In the genomic region with DNA sequence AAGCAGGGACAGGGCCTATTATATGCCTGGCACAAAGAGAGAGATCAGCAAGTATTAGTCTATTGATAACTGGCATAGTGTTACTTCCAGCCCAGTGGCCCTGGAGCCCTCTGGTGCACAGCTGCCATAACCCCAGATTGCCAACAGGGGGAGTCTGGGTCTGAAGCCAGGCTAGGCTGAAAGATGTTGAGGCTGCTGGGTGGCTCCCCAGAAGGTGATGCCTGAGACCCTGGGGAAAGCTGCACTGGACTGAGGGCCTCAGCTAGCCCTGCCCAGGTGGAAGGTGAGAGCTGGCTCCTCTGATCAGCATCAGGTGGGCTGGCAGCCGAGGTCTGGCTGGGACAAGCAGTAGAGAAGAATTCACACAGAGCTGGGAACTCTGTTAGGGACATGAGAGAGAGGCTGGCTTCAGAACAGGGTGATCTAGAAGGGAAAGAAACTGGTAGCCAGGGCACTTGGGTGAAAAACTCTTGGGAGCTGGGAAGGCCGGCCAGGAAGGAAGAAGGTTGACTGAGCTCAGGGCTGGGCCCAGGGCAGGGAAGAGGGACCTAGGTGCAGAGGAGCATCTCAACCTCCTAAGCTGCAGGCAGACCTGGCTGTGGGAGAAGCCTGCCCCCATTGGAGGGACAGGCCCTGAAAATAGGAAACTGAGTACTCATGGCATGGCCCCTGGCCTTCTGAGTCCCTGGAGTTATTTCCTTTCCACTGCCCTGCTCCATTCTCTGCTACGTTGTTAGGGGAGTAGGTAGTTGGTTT, we compare ENCODE assay signal across 9 cellular contexts. TPM values are rescaled to one million over a fixed set of nuclear protein-coding genes. Genes with fewer than 3 reads are reported as not detected.
DNase-seq lines count a peak whose midpoint lies in the region; ATAC-seq and TF ChIP-seq lines count a peak whose summit lies in the region.
"Had no signal": no experiment of that assay in that cellular context is flagged by ENCODE, and none has a peak within 500 bp of the region (broad histone marks: within the 10 kb centered on the region; RNA-seq: fewer than 3 reads in every experiment).

No MANE protein-coding gene starts in this region.

- H3K27me3 ChIP-seq in foreskin keratinocyte: no peaks in the 10 kb centered on the region

- TF ChIP-seq CTCF in foreskin keratinocyte (conservative IDR thresholded peaks at IDR 0.05): peak; percentile 77

- ATAC-seq in Right ventricle myocardium inferior (peak; percentile 10), left ventricle myocardium superior (no peak), HG02884 (IDR thresholded peaks at IDR 0.05; ENCODE audit: unreplicated experiment) (peak; percentile 71), foreskin keratinocyte (peak; percentile 91)

- no peak overlapping the region for H3K27ac ChIP-seq in foreskin keratinocyte

- no peaks in the 10 kb centered on the region for H3K4me1 ChIP-seq in foreskin keratinocyte

- intact Hi-C loops in Right ventricle myocardium inferior (cut with DNase I): no loop called here
- intact Hi-C loops in left ventricle myocardium superior (cut with micrococcal nuclease): no loop called here

- DNase-seq in Right ventricle myocardium inferior (ENCODE audit: missing footprints): no peak
- no peak for DNase-seq in left ventricle myocardium superior
- DNase-seq in NOMO-1 treated with dmso at 0.1 percent for 144 hours (lab: John Stamatoyannopoulos, UW; ENCODE audit: unreplicated experiment): peak; percentile 64
- DNase-seq in activated T-cell treated with anti-CD3 and anti-CD28 coated beads for 4 hours: peak; percentile 67
- peak in 1 of 2 donors; percentile 25 for DNase-seq in foreskin keratinocyte
- peak; percentile 28 to 63 (median 46) for DNase-seq in stimulated activated CD4-positive, alpha-beta T cell treated with anti-CD3 and anti-CD28 coated beads, Interleukin-1b, Interleukin-23, amount 100 ng/mL, for 24 hours (ENCODE audit: low read depth in 4 of 4, low spot score in 1 of 4)
- DNase-seq in NCI-H526 treated with DMSO at 0.1 percent for 48 hours (lab: John Stamatoyannopoulos, UW): no peak

RNA-seq across cellular contexts. Expression of a gene that starts 3.9 kb away (rescaled TPM):
- total RNA-seq in Right ventricle myocardium inferior (1.2 TPM), left ventricle myocardium superior (0.47 TPM), foreskin keratinocyte (not detected in 2 replicates)
- not detected in 2 replicates for polyA plus RNA-seq in foreskin keratinocyte
- total RNA-seq: lower leg skin had no signal

RNA-seq across cellular contexts. Expression of a gene that starts 28.4 kb away (rescaled TPM):
- 1.8 TPM for total RNA-seq in Right ventricle myocardium inferior
- 0.40 TPM for total RNA-seq in left ventricle myocardium superior
- total RNA-seq in foreskin keratinocyte: not detected in 2 replicates
- polyA plus RNA-seq in foreskin keratinocyte: not detected in 2 replicates

RNA-seq across cellular contexts. Expression of a gene that starts 29.6 kb away (rescaled TPM):
- total RNA-seq in Right ventricle myocardium inferior (2.6 TPM), left ventricle myocardium superior (1.4 TPM), foreskin keratinocyte (not detected in 2 replicates)
- not detected in 2 replicates for polyA plus RNA-seq in foreskin keratinocyte

Comparison
In these comparisons a context has a peak if more than half of its experiments do, and no peak if none do; other contexts are left out.
1. DNase-seq: peak in NOMO-1 treated with dmso at 0.1 percent for 144 hours (single experiment), activated T-cell treated with anti-CD3 and anti-CD28 coated beads for 4 hours (single experiment) and stimulated activated CD4-positive, alpha-beta T cell treated with anti-CD3 and anti-CD28 coated beads, Interleukin-1b, Interleukin-23, amount 100 ng/mL, for 24 hours (4 of 4); none in Right ventricle myocardium inferior (single experiment), left ventricle myocardium superior (single experiment) and NCI-H526 treated with DMSO at 0.1 percent for 48 hours (single experiment).